ENCODE assay signal across 2 cellular contexts in genomic region chr3:13850161-13850945, GRCh38.
A peak's percentile ranks its signal among the peaks of the same experiment; 100 is the strongest.
TF ChIP-seq lines count a peak whose summit lies in the region.

No MANE protein-coding gene starts in this region.

TF ChIP-seq in HEK293, 187 proteins besides CTCF, POLR2A, EP300 and RAD21:
- TF ChIP-seq ZIC2 (tag by site-specific recombination; IDR thresholded peaks at IDR 0.05) (peak; percentile 57), KLF1 (tag by site-specific recombination; IDR thresholded peaks at IDR 0.05) (peak; percentile 61; the same call in 1 of the 2 replicates), ZNF146 (tag by site-specific recombination; IDR thresholded peaks at IDR 0.05) (no peak), REPIN1 (tag by site-specific recombination; IDR thresholded peaks at IDR 0.05; ENCODE audit: low read depth) (no peak), ZBTB21 (tag by site-specific recombination; IDR thresholded peaks at IDR 0.05) (no peak), ZNF580 (tag by site-specific recombination; IDR thresholded peaks at IDR 0.05) (no peak), ZNF341 (tag by site-specific recombination; IDR thresholded peaks at IDR 0.05; ENCODE audit: low read depth) (no peak), ZNF785 (tag by site-specific recombination; IDR thresholded peaks at IDR 0.05) (no peak), YY2 (tag by site-specific recombination; IDR thresholded peaks at IDR 0.05) (no peak), ZBTB7A (tag by site-specific recombination; IDR thresholded peaks at IDR 0.05; ENCODE audit: low read depth) (no peak), ZBTB20 (tag by site-specific recombination; IDR thresholded peaks at IDR 0.05) (no peak), ZNF623 (tag by site-specific recombination; IDR thresholded peaks at IDR 0.05) (no peak), GLIS1 (tag by site-specific recombination; IDR thresholded peaks at IDR 0.05) (peak; percentile 28; the same call in 1 of the 2 replicates), SCRT2 (tag by site-specific recombination; IDR thresholded peaks at IDR 0.05) (no peak), ZNF658 (tag by site-specific recombination; IDR thresholded peaks at IDR 0.05) (no peak), ZNF354C (tag by site-specific recombination; IDR thresholded peaks at IDR 0.05; ENCODE audit: borderline replicate concordance, low read depth) (no peak), ZNF513 (tag by site-specific recombination; IDR thresholded peaks at IDR 0.05) (no peak)

TF ChIP-seq in HepG2, 621 proteins besides CTCF, POLR2A, EP300 and RAD21:
- no peak for TF ChIP-seq ZNF800 (CRISPR knock-in tag; IDR thresholded peaks at IDR 0.05)
- no peak for TF ChIP-seq FOXK2 (IDR thresholded peaks at IDR 0.05)
- no peak for TF ChIP-seq ZBTB44 (CRISPR knock-in tag; IDR thresholded peaks at IDR 0.05)
- TF ChIP-seq ZBED4 (CRISPR knock-in tag; IDR thresholded peaks at IDR 0.05; ENCODE audit: borderline replicate concordance) = no peak
- TF ChIP-seq CENPBD1 (CRISPR knock-in tag; IDR thresholded peaks at IDR 0.05; ENCODE audit: borderline replicate concordance, low read depth) = no peak
- no peak for TF ChIP-seq ELK4 (CRISPR knock-in tag; IDR thresholded peaks at IDR 0.05; ENCODE audit: borderline replicate concordance)
- no peak for TF ChIP-seq ZNF670 (CRISPR knock-in tag; IDR thresholded peaks at IDR 0.05; ENCODE audit: borderline replicate concordance)
- no peak for TF ChIP-seq NFE2L2 (IDR thresholded peaks at IDR 0.05; ENCODE audit: low read length)
- TF ChIP-seq ATF1 (CRISPR knock-in tag; IDR thresholded peaks at IDR 0.05) = no peak
- no peak for TF ChIP-seq JARID2 (CRISPR knock-in tag; IDR thresholded peaks at IDR 0.05; ENCODE audit: insufficient replicate concordance)
- TF ChIP-seq SPEN (CRISPR knock-in tag; IDR thresholded peaks at IDR 0.05; ENCODE audit: low read depth) = no peak
- TF ChIP-seq MYPOP (CRISPR knock-in tag; IDR thresholded peaks at IDR 0.05) = no peak
- TF ChIP-seq SIX4 (CRISPR knock-in tag; IDR thresholded peaks at IDR 0.05) = no peak
- TF ChIP-seq HBP1 (CRISPR knock-in tag; IDR thresholded peaks at IDR 0.05; ENCODE audit: low read depth) = no peak
- TF ChIP-seq BCLAF1 (IDR thresholded peaks at IDR 0.05) = no peak
- no peak for TF ChIP-seq ZKSCAN1 (IDR thresholded peaks at IDR 0.05; ENCODE audit: low read length)
